Comparison of ENCODE assay signal across 8 cellular contexts in genomic region chr18:58671941-58672565, GRCh38.
DNase-seq lines count a peak whose midpoint lies in the region; ATAC-seq and TF ChIP-seq lines count a peak whose summit lies in the region.

No MANE protein-coding gene starts in this region.

- H3K27me3 ChIP-seq in neutrophil: peaks cover 23% of the 10 kb centered on the region

- H3K4me3 ChIP-seq in foreskin fibroblast (ENCODE audit: low read depth in 1 of 2, low read length in 2 of 2) (peak overlapping the region; percentile 78 to 80), neutrophil (ENCODE audit: low read depth in 1 of 2, low read length in 1 of 2) (peak overlapping the region; percentile 71 to 89)

- no peaks in the 10 kb centered on the region for H3K36me3 ChIP-seq in neutrophil

- ATAC-seq in GM18867 (IDR thresholded peaks at IDR 0.05; ENCODE audit: unreplicated experiment) (peak; percentile 27), HG03460 (IDR thresholded peaks at IDR 0.05; ENCODE audit: unreplicated experiment) (peak; percentile 23), GM19397 (IDR thresholded peaks at IDR 0.05; ENCODE audit: unreplicated experiment) (no peak)

- H3K9me3 ChIP-seq in neutrophil: no peaks in the 10 kb centered on the region

- TF ChIP-seq CTCF in VCaP (conservative IDR thresholded peaks at IDR 0.05): no peak
- TF ChIP-seq CTCF in foreskin fibroblast (IDR thresholded peaks at IDR 0.05; ENCODE audit: low read depth, low read length): no peak
- no peak for TF ChIP-seq CTCF in neutrophil (IDR thresholded peaks at IDR 0.05)

- H3K27ac ChIP-seq in VCaP (peak overlapping the region; percentile 94), neutrophil (peak overlapping the region; percentile 94)

- H3K4me1 ChIP-seq in neutrophil (ENCODE audit: control insufficient read depth in 1 of 2, insufficient read depth in 1 of 2, low read depth in 1 of 2, low read length in 1 of 2): peaks cover 17 to 19% of the 10 kb centered on the region in 2 experiments

- peak; percentile 34 for DNase-seq in AG08395 (ENCODE audit: low spot score)
- peak; percentile 21 to 62 for DNase-seq in foreskin fibroblast
- no peak for DNase-seq in NCI-H1694 (lab: John Stamatoyannopoulos, UW)
